In genomic region chr6:5203571-5203970, GRCh38 we compare ENCODE assay signal across 2 cellular contexts.
TF ChIP-seq lines count a peak whose summit lies in the region.

No MANE protein-coding gene starts in this region.

TF ChIP-seq in endothelial cell of umbilical vein, 7 proteins besides CTCF, POLR2A, EP300 and RAD21 (continued from another document):
- TF ChIP-seq GATA2 (IDR thresholded peaks at IDR 0.05; ENCODE audit: insufficient read depth, insufficient read length, low read depth, low read length) (no peak), EZH2 (IDR thresholded peaks at IDR 0.05; ENCODE audit: borderline replicate concordance, low read depth, low read length, severe bottlenecking) (no peak), MYC (IDR thresholded peaks at IDR 0.05; ENCODE audit: low read depth, low read length) (no peak)
TF ChIP-seq in endothelial cell of umbilical vein: peak in this region for 0.

TF ChIP-seq in neural cell, 6 proteins besides CTCF, POLR2A, EP300 and RAD21 (continued from another document):
- TF ChIP-seq REST (IDR thresholded peaks at IDR 0.05; ENCODE audit: borderline replicate concordance): no peak
TF ChIP-seq in neural cell: peak in this region for 1.
